ENCODE assay signal across 34 cellular contexts in genomic region chr2:50049237-50049636, GRCh38.
"Had no signal": no experiment of that assay in that cellular context is flagged by ENCODE, and none has a peak within 500 bp of the region (broad histone marks: within the 10 kb centered on the region; RNA-seq: fewer than 3 reads in every experiment).

No MANE protein-coding gene starts in this region.

- ATAC-seq: activated naive CD4-positive, alpha-beta T cell treated with anti-CD3 and anti-CD28 coated beads, Interleukin-2, amount 50 U/mL, for 72 hours; activated naive CD8-positive, alpha-beta T cell treated with anti-CD3 and anti-CD28 coated beads, Interleukin-2, amount 50 U/mL, for 24 hours; activated T-cell treated with anti-CD3 and anti-CD28 coated beads, Interleukin-2, amount 50 U/mL, for 4 hours; activated T-cell treated with anti-CD3 and anti-CD28 coated beads, Interleukin-2, amount 50 U/mL, for 72 hours; activated T-helper 17 cell treated with anti-CD3 and anti-CD28 coated beads, Interleukin-2, amount 50 U/mL, for 72 hours; body of pancreas had no signal

- H3K36me3 ChIP-seq: adrenal gland, ascending aorta, brain microvascular endothelial cell, cardiac muscle cell had no signal

- H3K9me3 ChIP-seq: adrenal gland, ascending aorta, body of pancreas had no signal

- H3K27ac ChIP-seq: adrenal gland, ascending aorta, body of pancreas, brain microvascular endothelial cell, cardiac muscle cell had no signal

- H3K4me3 ChIP-seq: adrenal gland, ascending aorta, body of pancreas, cardiac muscle cell had no signal

- FAIRE-seq: astrocyte, bronchial epithelial cell had no signal

- H3K27me3 ChIP-seq: adrenal gland, ascending aorta, body of pancreas, brain microvascular endothelial cell, cardiac muscle cell had no signal

- H3K4me1 ChIP-seq: adrenal gland, ascending aorta, body of pancreas had no signal

- DNase-seq: activated effector memory CD4-positive, alpha-beta T cell treated with anti-CD3 and anti-CD28 coated beads, Interleukin-2, amount 50 U/mL, for 16 hours; activated effector memory CD4-positive, alpha-beta T cell treated with Interleukin-2 at 50 U/mL for 16 hours; activated gamma-delta T cell; activated gamma-delta T cell treated with Interleukin-2 at 50 U/mL for 16 hours; activated naive CD4-positive, alpha-beta T cell; activated naive CD4-positive, alpha-beta T cell treated with anti-CD3 and anti-CD28 coated beads for 36 hours; activated naive CD4-positive, alpha-beta T cell treated with anti-CD3 and anti-CD28 coated beads, Interleukin-2, amount 10 ng/mL, durations not matched to agents 7 days and 5 days; activated naive CD4-positive, alpha-beta T cell treated with anti-CD3 and anti-CD28 coated beads, Interleukin-2, amount 50 U/mL, for 16 hours; activated naive CD4-positive, alpha-beta T cell treated with Interleukin-2 at 50 U/mL for 16 hours; activated naive CD8-positive, alpha-beta T cell treated with anti-CD3 and anti-CD28 coated beads for 36 hours; activated naive CD8-positive, alpha-beta T cell treated with anti-CD3 and anti-CD28 coated beads, Interleukin-2, amount 10 ng/mL, durations not matched to agents 7 days and 5 days; activated naive CD8-positive, alpha-beta T cell treated with anti-CD3 and anti-CD28 coated beads, Interleukin-2, amount 50 U/mL, for 24 hours; activated T-cell treated with anti-CD3 and anti-CD28 coated beads for 4 hours; activated T-cell treated with anti-CD3 and anti-CD28 coated beads, Interleukin-2, amount 50 U/mL, for 1 hour; activated T-cell treated with anti-CD3 and anti-CD28 coated beads, Interleukin-2, amount 50 U/mL, for 24 hours; activated T-cell treated with anti-CD3 and anti-CD28 coated beads, Interleukin-2, amount 50 U/mL, for 4 hours; activated T-cell treated with anti-CD3 and anti-CD28 coated beads, Interleukin-2, amount 50 U/mL, for 48 hours; activated T-cell treated with anti-CD3 and anti-CD28 coated beads, Interleukin-2, amount 50 U/mL, for 72 hours; adrenal gland; amniotic stem cell; amygdala; anterior cingulate cortex; aorta; body of pancreas; brain microvascular endothelial cell; caudate nucleus; central memory CD4-positive, alpha-beta T cell; cerebellar nuclear complex had no signal
